14 cellular contexts compared by ENCODE assay signal in genomic region chr1:62722796-62723195, GRCh38. TPM values are rescaled to one million over a fixed set of nuclear protein-coding genes. Genes with fewer than 3 reads are reported as not detected.
DNase-seq lines count a peak whose midpoint lies in the region; ATAC-seq and TF ChIP-seq lines count a peak whose summit lies in the region.
"Had no signal": no experiment of that assay in that cellular context is flagged by ENCODE, and none has a peak within 500 bp of the region (broad histone marks: within the 10 kb centered on the region; RNA-seq: fewer than 3 reads in every experiment).

No MANE protein-coding gene starts in this region.

- no peak overlapping the region for H3K4me3 ChIP-seq in osteoblast (ENCODE audit: insufficient read depth, low read length)
- H3K4me3 ChIP-seq: gastrocnemius medialis, left lung had no signal

- no peaks in the 10 kb centered on the region for H3K27me3 Mint-ChIP-seq in dendritic cell treated with granulocyte-macrophage colony-stimulating factor and Interleukin-4, amounts not matched to agents 40 ng/mL and 50 ng/mL, for 4 days
- peaks cover 3% of the 10 kb centered on the region for H3K27me3 Mint-ChIP-seq in activated T-helper 2 cell treated with anti-CD3 and anti-CD28 coated beads, Interferon-gamma antibody, Interleukin-2, Interleukin-4, amounts not matched to agents 10 μg/mL and 5 μg/mL and 100 μg/mL, durations not matched to agents 14 hours and 24 hours and 36 hours (ENCODE audit: low read depth)

- DNase-seq in osteoblast (ENCODE audit: insufficient read length, low spot score, missing footprints): no peak
- no peak for DNase-seq in ureter (ENCODE audit: low spot score)
- no peak for DNase-seq in activated T-helper 2 cell treated with anti-CD3 and anti-CD28 coated beads, Interferon-gamma antibody, Interleukin-2, Interleukin-4, amounts not matched to agents 10 μg/mL and 5 μg/mL and 100 μg/mL, durations not matched to agents 14 hours and 24 hours and 36 hours (ENCODE audit: low spot score)
- no peak for DNase-seq in DMS53 (lab: John Stamatoyannopoulos, UW)
- DNase-seq: activated CD4-positive, alpha-beta T cell treated with anti-CD3 and anti-CD28 coated beads, Interleukin-2, amount 50 U/mL, for 48 hours; CD4-positive, alpha-beta memory T cell; gastrocnemius medialis; left lung had no signal

- peaks cover 49% of the 10 kb centered on the region for H3K4me1 Mint-ChIP-seq in dendritic cell treated with granulocyte-macrophage colony-stimulating factor and Interleukin-4, amounts not matched to agents 40 ng/mL and 50 ng/mL, for 4 days (ENCODE audit: low read depth)
- H3K4me1 Mint-ChIP-seq in activated T-helper 2 cell treated with anti-CD3 and anti-CD28 coated beads, Interferon-gamma antibody, Interleukin-2, Interleukin-4, amounts not matched to agents 10 μg/mL and 5 μg/mL and 100 μg/mL, durations not matched to agents 14 hours and 24 hours and 36 hours (ENCODE audit: low read depth): peaks cover 9% of the 10 kb centered on the region

- intact Hi-C loops in dendritic cell treated with granulocyte-macrophage colony-stimulating factor and Interleukin-4, amounts not matched to agents 40 ng/mL and 50 ng/mL, for 4 days (cut with micrococcal nuclease): loop anchor here (1.0 kb wide), 1 partner anchor 34 kb away; the partner anchor contains the start of gene DOCK7
- intact Hi-C loops in activated T-helper 2 cell treated with anti-CD3 and anti-CD28 coated beads, Interferon-gamma antibody, Interleukin-2, Interleukin-4, amounts not matched to agents 10 μg/mL and 5 μg/mL and 100 μg/mL, durations not matched to agents 14 hours and 24 hours and 36 hours (cut with micrococcal nuclease): no loop called here

- TF ChIP-seq CTCF in osteoblast (IDR thresholded peaks at IDR 0.05; ENCODE audit: extremely low read depth, low read depth, low read length): no peak

- H3K36me3 ChIP-seq in osteoblast (ENCODE audit: insufficient read depth, low read length): no peaks in the 10 kb centered on the region
- H3K36me3 ChIP-seq: gastrocnemius medialis, left lung had no signal

- no peaks in the 10 kb centered on the region for H4K20me1 ChIP-seq in osteoblast (ENCODE audit: insufficient read depth, low read length)

- no peaks in the 10 kb centered on the region for H3K36me3 Mint-ChIP-seq in dendritic cell treated with granulocyte-macrophage colony-stimulating factor and Interleukin-4, amounts not matched to agents 40 ng/mL and 50 ng/mL, for 4 days (ENCODE audit: low read depth)
- no peaks in the 10 kb centered on the region for H3K36me3 Mint-ChIP-seq in activated T-helper 2 cell treated with anti-CD3 and anti-CD28 coated beads, Interferon-gamma antibody, Interleukin-2, Interleukin-4, amounts not matched to agents 10 μg/mL and 5 μg/mL and 100 μg/mL, durations not matched to agents 14 hours and 24 hours and 36 hours (ENCODE audit: low read depth)
- H3K36me3 Mint-ChIP-seq: activated naive CD8-positive, alpha-beta T cell; CD4-positive, alpha-beta memory T cell had no signal

- H3K4me2 ChIP-seq in osteoblast (ENCODE audit: insufficient read depth, low read length): no peak overlapping the region

- no peaks in the 10 kb centered on the region for H3K9me3 Mint-ChIP-seq in dendritic cell treated with granulocyte-macrophage colony-stimulating factor and Interleukin-4, amounts not matched to agents 40 ng/mL and 50 ng/mL, for 4 days
- H3K9me3 Mint-ChIP-seq in activated T-helper 2 cell treated with anti-CD3 and anti-CD28 coated beads, Interferon-gamma antibody, Interleukin-2, Interleukin-4, amounts not matched to agents 10 μg/mL and 5 μg/mL and 100 μg/mL, durations not matched to agents 14 hours and 24 hours and 36 hours: no peaks in the 10 kb centered on the region
- H3K9me3 Mint-ChIP-seq: CD4-positive, alpha-beta memory T cell had no signal

- H2AFZ ChIP-seq in osteoblast (ENCODE audit: low read length): no peak overlapping the region

- ATAC-seq in GM18517 (IDR thresholded peaks at IDR 0.05; ENCODE audit: unreplicated experiment): peak; percentile 81
- ATAC-seq in GM21526 (IDR thresholded peaks at IDR 0.05; ENCODE audit: low FRiP score, unreplicated experiment): peak; percentile 56
- ATAC-seq in HG03159 (IDR thresholded peaks at IDR 0.05; ENCODE audit: unreplicated experiment): peak; percentile 78
- ATAC-seq: left lung, SK-N-SH treated with all-trans-retinoic acid at 6 μM for 48 hours had no signal

- no peak overlapping the region for H3K27ac ChIP-seq in osteoblast (ENCODE audit: low read depth, low read length)
- H3K27ac ChIP-seq: gastrocnemius medialis, left lung had no signal

- no peaks in the 10 kb centered on the region for H3K27me3 ChIP-seq in osteoblast (ENCODE audit: insufficient read depth, low read length)
- H3K27me3 ChIP-seq: gastrocnemius medialis, left lung had no signal

- H3K4me1 ChIP-seq in osteoblast (ENCODE audit: insufficient read depth, low read length): peaks cover 35% of the 10 kb centered on the region
- H3K4me1 ChIP-seq: left lung had no signal

- H3K4me3 Mint-ChIP-seq in dendritic cell treated with granulocyte-macrophage colony-stimulating factor and Interleukin-4, amounts not matched to agents 40 ng/mL and 50 ng/mL, for 4 days: no peak overlapping the region
- no peak overlapping the region for H3K4me3 Mint-ChIP-seq in activated T-helper 2 cell treated with anti-CD3 and anti-CD28 coated beads, Interferon-gamma antibody, Interleukin-2, Interleukin-4, amounts not matched to agents 10 μg/mL and 5 μg/mL and 100 μg/mL, durations not matched to agents 14 hours and 24 hours and 36 hours (ENCODE audit: low read depth)
- H3K4me3 Mint-ChIP-seq: activated naive CD8-positive, alpha-beta T cell; CD4-positive, alpha-beta memory T cell had no signal

- H3K79me2 ChIP-seq in osteoblast (ENCODE audit: insufficient read depth, low read length): no peaks in the 10 kb centered on the region

- peak overlapping the region; percentile 81 for H3K27ac Mint-ChIP-seq in dendritic cell treated with granulocyte-macrophage colony-stimulating factor and Interleukin-4, amounts not matched to agents 40 ng/mL and 50 ng/mL, for 4 days
- no peak overlapping the region for H3K27ac Mint-ChIP-seq in activated T-helper 2 cell treated with anti-CD3 and anti-CD28 coated beads, Interferon-gamma antibody, Interleukin-2, Interleukin-4, amounts not matched to agents 10 μg/mL and 5 μg/mL and 100 μg/mL, durations not matched to agents 14 hours and 24 hours and 36 hours
- H3K27ac Mint-ChIP-seq: activated naive CD8-positive, alpha-beta T cell; CD4-positive, alpha-beta memory T cell had no signal

- H3K9me3 ChIP-seq in osteoblast (ENCODE audit: low read depth, low read length): no peaks in the 10 kb centered on the region
- H3K9me3 ChIP-seq: gastrocnemius medialis, left lung had no signal

RNA-seq across cellular contexts. Expression of gene DOCK7, which starts 34.6 kb away (rescaled TPM):
- total RNA-seq in osteoblast (73.8 and 91.3 TPM in 2 replicates), ureter (61.4 TPM)
- 17.8 and 21.2 TPM in 2 replicates for total RNA-seq in activated T-helper 2 cell treated with anti-CD3 and anti-CD28 coated beads, Interferon-gamma antibody, Interleukin-2, Interleukin-4, amounts not matched to agents 10 μg/mL and 5 μg/mL and 100 μg/mL, durations not matched to agents 14 hours and 24 hours and 36 hours
